Comparison of ENCODE assay signal across 2 cellular contexts in the genomic region with DNA sequence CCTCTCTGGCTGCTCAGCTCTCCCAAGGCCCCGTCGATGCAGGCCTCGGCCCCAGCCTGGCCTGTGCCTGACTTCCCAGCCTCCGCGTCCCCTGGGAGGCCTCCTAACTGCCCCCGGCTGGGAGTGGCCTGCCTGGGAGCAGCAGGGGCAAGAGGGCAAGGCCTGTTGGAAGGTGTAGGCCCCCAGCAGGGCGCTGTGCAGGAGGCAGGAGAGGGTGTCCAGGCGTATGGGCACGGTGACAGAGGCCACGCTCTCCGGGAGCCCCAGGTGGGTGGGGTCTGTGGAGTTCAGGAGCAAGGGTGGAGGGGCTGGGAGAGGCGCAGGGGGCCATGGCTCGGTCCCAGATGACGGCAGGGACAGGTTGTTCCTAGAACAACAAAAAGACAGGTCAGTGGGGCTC.
TF ChIP-seq lines count a peak whose summit lies in the region.

No MANE protein-coding gene starts in this region.

TF ChIP-seq in WTC11, 78 proteins besides CTCF, POLR2A, EP300 and RAD21:
- TF ChIP-seq GABPB1 (CRISPR knock-in tag; IDR thresholded peaks at IDR 0.05) (0 out of 2 replicates have a peak, but pooled peaks have one; percentile 48), ZNF671 (CRISPR knock-in tag; IDR thresholded peaks at IDR 0.05) (no peak)
- TF ChIP-seq, protein P1, sequence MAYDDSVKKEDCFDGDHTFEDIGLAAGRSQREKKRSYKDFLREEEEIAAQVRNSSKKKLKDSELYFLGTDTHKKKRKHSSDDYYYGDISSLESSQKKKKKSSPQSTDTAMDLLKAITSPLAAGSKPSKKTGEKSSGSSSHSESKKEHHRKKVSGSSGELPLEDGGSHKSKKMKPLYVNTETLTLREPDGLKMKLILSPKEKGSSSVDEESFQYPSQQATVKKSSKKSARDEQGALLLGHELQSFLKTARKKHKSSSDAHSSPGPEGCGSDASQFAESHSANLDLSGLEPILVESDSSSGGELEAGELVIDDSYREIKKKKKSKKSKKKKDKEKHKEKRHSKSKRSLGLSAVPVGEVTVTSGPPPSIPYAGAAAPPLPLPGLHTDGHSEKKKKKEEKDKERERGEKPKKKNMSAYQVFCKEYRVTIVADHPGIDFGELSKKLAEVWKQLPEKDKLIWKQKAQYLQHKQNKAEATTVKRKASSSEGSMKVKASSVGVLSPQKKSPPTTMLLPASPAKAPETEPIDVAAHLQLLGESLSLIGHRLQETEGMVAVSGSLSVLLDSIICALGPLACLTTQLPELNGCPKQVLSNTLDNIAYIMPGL (CRISPR knock-in tag; IDR thresholded peaks at IDR 0.05) = no peak

TF ChIP-seq in HepG2, 621 proteins besides CTCF, POLR2A, EP300 and RAD21 (continues in another document):
- TF ChIP-seq NAIF1 (CRISPR knock-in tag; IDR thresholded peaks at IDR 0.05; ENCODE audit: borderline replicate concordance) (0 out of 2 replicates have a peak, but pooled peaks have one; percentile 37), SMAD3 (CRISPR knock-in tag; IDR thresholded peaks at IDR 0.05) (no peak), BCL6 (CRISPR knock-in tag; IDR thresholded peaks at IDR 0.05) (peak; percentile 48), NFKB2 (CRISPR knock-in tag; IDR thresholded peaks at IDR 0.05; ENCODE audit: borderline replicate concordance) (peak; percentile 62; the same call in 1 of the 2 replicates), ZNF660 (CRISPR knock-in tag; IDR thresholded peaks at IDR 0.05; ENCODE audit: borderline replicate concordance, low read depth) (no peak), THAP11 (CRISPR knock-in tag; IDR thresholded peaks at IDR 0.05) (peak; percentile 59; the same call in 1 of the 2 replicates), SP1 (IDR thresholded peaks at IDR 0.05) (no peak), SP1 (CRISPR knock-in tag; IDR thresholded peaks at IDR 0.05) (peak; percentile 33; the same call in 1 of the 2 replicates), MAZ (IDR thresholded peaks at IDR 0.05; ENCODE audit: borderline replicate concordance, low read depth, low read length) (peak; percentile 52; the same call in 1 of the 2 replicates), MAZ (CRISPR knock-in tag; IDR thresholded peaks at IDR 0.05; ENCODE audit: low read depth) (peak; percentile 39; the same call in 1 of the 2 replicates), AGO1 (IDR thresholded peaks at IDR 0.05; ENCODE audit: low read depth, low read length, poor library complexity, severe bottlenecking) (peak; percentile 28), SMARCE1 (IDR thresholded peaks at IDR 0.05; ENCODE audit: borderline replicate concordance) (no peak), ZC3H4 (CRISPR knock-in tag; IDR thresholded peaks at IDR 0.05; ENCODE audit: borderline replicate concordance) (no peak), HNF4G (IDR thresholded peaks at IDR 0.05; ENCODE audit: borderline replicate concordance, low read depth, low read length) (peak; percentile 2; the same call in 1 of the 2 replicates), HNF4G (CRISPR knock-in tag; IDR thresholded peaks at IDR 0.05; ENCODE audit: borderline replicate concordance, low read depth) (no peak; the same call in 1 of the 2 replicates), ZNF777 (CRISPR knock-in tag; IDR thresholded peaks at IDR 0.05) (peak; percentile 64), BORCS8-MEF2B (CRISPR knock-in tag; IDR thresholded peaks at IDR 0.05) (peak; percentile 67; the same call in 1 of the 2 replicates), NFE2L1 (CRISPR knock-in tag; IDR thresholded peaks at IDR 0.05; ENCODE audit: borderline replicate concordance) (no peak), GATAD2A (CRISPR knock-in tag; IDR thresholded peaks at IDR 0.05) (peak; percentile 51; the same call in 1 of the 2 replicates), ZSCAN9 (CRISPR knock-in tag; IDR thresholded peaks at IDR 0.05; ENCODE audit: borderline replicate concordance) (peak; percentile 36; the same call in 1 of the 2 replicates), KDM2A (CRISPR knock-in tag; IDR thresholded peaks at IDR 0.05; ENCODE audit: borderline replicate concordance, low read depth) (peak; percentile 55; the same call in 1 of the 2 replicates), GATAD1 (CRISPR knock-in tag; IDR thresholded peaks at IDR 0.05) (0 out of 2 replicates have a peak, but pooled peaks have one; percentile 11), MXI1 (IDR thresholded peaks at IDR 0.05; ENCODE audit: borderline replicate concordance, low read depth, low read length) (0 out of 3 replicates have a peak, but pooled peaks have one; percentile 24), ZNF546 (CRISPR knock-in tag; conservative IDR thresholded peaks at IDR 0.05) (0 out of 2 replicates have a peak, but pooled peaks have one; percentile 40), HDAC1 (CRISPR knock-in tag; IDR thresholded peaks at IDR 0.05) (peak; percentile 42; the same call in 1 of the 2 replicates), HDAC2 (CRISPR knock-in tag; IDR thresholded peaks at IDR 0.05) (no peak), ZFX (CRISPR knock-in tag; IDR thresholded peaks at IDR 0.05; ENCODE audit: low read depth) (peak; percentile 97), SIX1 (CRISPR knock-in tag; IDR thresholded peaks at IDR 0.05; ENCODE audit: borderline replicate concordance) (no peak), ZNF296 (CRISPR knock-in tag; conservative IDR thresholded peaks at IDR 0.05) (no peak), ZSCAN21 (CRISPR knock-in tag; IDR thresholded peaks at IDR 0.05; ENCODE audit: borderline replicate concordance) (peak; percentile 47; the same call in 1 of the 2 replicates), HNRNPL (IDR thresholded peaks at IDR 0.05; ENCODE audit: low read depth, low read length) (peak; percentile 90), PHF5A (CRISPR knock-in tag; IDR thresholded peaks at IDR 0.05; ENCODE audit: low read depth, unreplicated experiment) (no peak), SRSF1 (optimal IDR thresholded peaks at IDR 0.05; ENCODE audit: low read depth, low read length) (peak; percentile 63), AHR (CRISPR knock-in tag; IDR thresholded peaks at IDR 0.05) (peak; percentile 68; the same call in 1 of the 2 replicates)
- TF ChIP-seq, protein P2, sequence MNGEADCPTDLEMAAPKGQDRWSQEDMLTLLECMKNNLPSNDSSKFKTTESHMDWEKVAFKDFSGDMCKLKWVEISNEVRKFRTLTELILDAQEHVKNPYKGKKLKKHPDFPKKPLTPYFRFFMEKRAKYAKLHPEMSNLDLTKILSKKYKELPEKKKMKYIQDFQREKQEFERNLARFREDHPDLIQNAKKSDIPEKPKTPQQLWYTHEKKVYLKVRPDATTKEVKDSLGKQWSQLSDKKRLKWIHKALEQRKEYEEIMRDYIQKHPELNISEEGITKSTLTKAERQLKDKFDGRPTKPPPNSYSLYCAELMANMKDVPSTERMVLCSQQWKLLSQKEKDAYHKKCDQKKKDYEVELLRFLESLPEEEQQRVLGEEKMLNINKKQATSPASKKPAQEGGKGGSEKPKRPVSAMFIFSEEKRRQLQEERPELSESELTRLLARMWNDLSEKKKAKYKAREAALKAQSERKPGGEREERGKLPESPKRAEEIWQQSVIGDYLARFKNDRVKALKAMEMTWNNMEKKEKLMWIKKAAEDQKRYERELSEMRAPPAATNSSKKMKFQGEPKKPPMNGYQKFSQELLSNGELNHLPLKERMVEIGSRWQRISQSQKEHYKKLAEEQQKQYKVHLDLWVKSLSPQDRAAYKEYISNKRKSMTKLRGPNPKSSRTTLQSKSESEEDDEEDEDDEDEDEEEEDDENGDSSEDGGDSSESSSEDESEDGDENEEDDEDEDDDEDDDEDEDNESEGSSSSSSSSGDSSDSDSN (CRISPR knock-in tag; IDR thresholded peaks at IDR 0.05) = peak; percentile 94
- TF ChIP-seq, protein P3, sequence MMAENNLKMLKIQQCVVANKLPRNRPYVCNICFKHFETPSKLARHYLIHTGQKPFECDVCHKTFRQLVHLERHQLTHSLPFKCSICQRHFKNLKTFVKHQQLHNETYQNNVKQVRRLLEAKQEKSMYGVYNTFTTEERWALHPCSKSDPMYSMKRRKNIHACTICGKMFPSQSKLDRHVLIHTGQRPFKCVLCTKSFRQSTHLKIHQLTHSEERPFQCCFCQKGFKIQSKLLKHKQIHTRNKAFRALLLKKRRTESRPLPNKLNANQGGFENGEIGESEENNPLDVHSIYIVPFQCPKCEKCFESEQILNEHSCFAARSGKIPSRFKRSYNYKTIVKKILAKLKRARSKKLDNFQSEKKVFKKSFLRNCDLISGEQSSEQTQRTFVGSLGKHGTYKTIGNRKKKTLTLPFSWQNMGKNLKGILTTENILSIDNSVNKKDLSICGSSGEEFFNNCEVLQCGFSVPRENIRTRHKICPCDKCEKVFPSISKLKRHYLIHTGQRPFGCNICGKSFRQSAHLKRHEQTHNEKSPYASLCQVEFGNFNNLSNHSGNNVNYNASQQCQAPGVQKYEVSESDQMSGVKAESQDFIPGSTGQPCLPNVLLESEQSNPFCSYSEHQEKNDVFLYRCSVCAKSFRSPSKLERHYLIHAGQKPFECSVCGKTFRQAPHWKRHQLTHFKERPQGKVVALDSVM (CRISPR knock-in tag; IDR thresholded peaks at IDR 0.05) = peak; percentile 76
- TF ChIP-seq, protein P4, sequence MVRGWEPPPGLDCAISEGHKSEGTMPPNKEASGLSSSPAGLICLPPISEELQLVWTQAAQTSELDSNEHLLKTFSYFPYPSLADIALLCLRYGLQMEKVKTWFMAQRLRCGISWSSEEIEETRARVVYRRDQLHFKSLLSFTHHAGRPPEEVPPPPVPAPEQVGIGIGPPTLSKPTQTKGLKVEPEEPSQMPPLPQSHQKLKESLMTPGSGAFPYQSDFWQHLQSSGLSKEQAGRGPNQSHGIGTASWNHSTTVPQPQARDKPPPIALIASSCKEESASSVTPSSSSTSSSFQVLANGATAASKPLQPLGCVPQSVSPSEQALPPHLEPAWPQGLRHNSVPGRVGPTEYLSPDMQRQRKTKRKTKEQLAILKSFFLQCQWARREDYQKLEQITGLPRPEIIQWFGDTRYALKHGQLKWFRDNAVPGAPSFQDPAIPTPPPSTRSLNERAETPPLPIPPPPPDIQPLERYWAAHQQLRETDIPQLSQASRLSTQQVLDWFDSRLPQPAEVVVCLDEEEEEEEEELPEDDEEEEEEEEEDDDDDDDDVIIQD (CRISPR knock-in tag; IDR thresholded peaks at IDR 0.05; ENCODE audit: low read depth) = no peak
- TF ChIP-seq, protein P5, sequence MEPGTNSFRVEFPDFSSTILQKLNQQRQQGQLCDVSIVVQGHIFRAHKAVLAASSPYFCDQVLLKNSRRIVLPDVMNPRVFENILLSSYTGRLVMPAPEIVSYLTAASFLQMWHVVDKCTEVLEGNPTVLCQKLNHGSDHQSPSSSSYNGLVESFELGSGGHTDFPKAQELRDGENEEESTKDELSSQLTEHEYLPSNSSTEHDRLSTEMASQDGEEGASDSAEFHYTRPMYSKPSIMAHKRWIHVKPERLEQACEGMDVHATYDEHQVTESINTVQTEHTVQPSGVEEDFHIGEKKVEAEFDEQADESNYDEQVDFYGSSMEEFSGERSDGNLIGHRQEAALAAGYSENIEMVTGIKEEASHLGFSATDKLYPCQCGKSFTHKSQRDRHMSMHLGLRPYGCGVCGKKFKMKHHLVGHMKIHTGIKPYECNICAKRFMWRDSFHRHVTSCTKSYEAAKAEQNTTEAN (CRISPR knock-in tag; conservative IDR thresholded peaks at IDR 0.05) = no peak
- TF ChIP-seq, protein P6, sequence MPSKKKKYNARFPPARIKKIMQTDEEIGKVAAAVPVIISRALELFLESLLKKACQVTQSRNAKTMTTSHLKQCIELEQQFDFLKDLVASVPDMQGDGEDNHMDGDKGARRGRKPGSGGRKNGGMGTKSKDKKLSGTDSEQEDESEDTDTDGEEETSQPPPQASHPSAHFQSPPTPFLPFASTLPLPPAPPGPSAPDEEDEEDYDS (CRISPR knock-in tag; IDR thresholded peaks at IDR 0.05) = peak; percentile 32; the same call in 1 of the 2 replicates
- TF ChIP-seq, protein P7, sequence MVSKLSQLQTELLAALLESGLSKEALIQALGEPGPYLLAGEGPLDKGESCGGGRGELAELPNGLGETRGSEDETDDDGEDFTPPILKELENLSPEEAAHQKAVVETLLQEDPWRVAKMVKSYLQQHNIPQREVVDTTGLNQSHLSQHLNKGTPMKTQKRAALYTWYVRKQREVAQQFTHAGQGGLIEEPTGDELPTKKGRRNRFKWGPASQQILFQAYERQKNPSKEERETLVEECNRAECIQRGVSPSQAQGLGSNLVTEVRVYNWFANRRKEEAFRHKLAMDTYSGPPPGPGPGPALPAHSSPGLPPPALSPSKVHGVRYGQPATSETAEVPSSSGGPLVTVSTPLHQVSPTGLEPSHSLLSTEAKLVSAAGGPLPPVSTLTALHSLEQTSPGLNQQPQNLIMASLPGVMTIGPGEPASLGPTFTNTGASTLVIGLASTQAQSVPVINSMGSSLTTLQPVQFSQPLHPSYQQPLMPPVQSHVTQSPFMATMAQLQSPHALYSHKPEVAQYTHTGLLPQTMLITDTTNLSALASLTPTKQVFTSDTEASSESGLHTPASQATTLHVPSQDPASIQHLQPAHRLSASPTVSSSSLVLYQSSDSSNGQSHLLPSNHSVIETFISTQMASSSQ (IDR thresholded peaks at IDR 0.05; ENCODE audit: low read depth) = no peak
- TF ChIP-seq, protein P7 (CRISPR knock-in tag; IDR thresholded peaks at IDR 0.05; ENCODE audit: borderline replicate concordance) = no peak
- TF ChIP-seq, protein P8, sequence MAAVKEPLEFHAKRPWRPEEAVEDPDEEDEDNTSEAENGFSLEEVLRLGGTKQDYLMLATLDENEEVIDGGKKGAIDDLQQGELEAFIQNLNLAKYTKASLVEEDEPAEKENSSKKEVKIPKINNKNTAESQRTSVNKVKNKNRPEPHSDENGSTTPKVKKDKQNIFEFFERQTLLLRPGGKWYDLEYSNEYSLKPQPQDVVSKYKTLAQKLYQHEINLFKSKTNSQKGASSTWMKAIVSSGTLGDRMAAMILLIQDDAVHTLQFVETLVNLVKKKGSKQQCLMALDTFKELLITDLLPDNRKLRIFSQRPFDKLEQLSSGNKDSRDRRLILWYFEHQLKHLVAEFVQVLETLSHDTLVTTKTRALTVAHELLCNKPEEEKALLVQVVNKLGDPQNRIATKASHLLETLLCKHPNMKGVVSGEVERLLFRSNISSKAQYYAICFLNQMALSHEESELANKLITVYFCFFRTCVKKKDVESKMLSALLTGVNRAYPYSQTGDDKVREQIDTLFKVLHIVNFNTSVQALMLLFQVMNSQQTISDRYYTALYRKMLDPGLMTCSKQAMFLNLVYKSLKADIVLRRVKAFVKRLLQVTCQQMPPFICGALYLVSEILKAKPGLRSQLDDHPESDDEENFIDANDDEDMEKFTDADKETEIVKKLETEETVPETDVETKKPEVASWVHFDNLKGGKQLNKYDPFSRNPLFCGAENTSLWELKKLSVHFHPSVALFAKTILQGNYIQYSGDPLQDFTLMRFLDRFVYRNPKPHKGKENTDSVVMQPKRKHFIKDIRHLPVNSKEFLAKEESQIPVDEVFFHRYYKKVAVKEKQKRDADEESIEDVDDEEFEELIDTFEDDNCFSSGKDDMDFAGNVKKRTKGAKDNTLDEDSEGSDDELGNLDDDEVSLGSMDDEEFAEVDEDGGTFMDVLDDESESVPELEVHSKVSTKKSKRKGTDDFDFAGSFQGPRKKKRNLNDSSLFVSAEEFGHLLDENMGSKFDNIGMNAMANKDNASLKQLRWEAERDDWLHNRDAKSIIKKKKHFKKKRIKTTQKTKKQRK (IDR thresholded peaks at IDR 0.05; ENCODE audit: low read length) = no peak
